ENCODE assay signal across 8 cellular contexts in the genomic region with DNA sequence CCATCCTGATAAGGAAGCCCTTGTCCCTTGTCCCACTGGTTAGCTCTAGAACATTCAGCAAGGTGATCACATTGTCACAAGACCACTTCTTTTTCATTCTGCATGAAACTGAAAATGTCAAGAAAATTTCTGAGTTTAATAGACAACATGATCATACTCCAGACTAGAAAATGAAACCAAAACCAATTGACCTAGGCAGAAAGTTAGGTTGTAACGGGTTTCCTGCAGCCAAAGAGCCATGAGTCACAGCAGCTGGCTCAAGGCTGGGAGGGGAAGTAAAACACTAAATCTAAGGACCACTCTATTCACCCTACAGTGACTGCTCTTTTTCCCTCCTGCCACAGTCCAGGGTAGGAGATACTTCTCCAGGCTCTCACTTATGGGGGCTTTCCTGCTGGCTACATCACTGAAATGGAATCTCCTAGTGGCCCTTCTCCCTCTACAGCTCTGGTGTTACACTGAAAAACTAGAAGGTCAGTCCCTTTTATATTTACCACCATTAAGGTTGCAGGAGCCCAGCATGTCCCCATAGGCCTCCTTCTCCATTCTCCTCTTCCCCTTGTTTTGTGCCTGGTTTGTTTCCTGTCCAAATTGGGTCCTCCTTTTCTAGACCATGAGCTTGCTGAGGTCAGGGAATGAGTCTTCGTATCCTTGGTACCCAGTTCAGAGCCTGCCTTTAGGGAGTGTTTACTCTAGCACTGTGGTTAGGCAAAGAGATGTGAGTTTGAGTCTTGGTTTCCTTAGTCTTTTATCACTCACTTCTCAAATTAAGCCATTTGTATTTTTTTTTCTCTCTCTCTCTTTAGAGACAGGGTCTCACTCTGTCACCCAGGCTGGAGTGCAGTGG.
DNase-seq lines count a peak whose midpoint lies in the region; ATAC-seq and TF ChIP-seq lines count a peak whose summit lies in the region.

No MANE protein-coding gene starts in this region.

- TF ChIP-seq CTCF in OCI-LY7 (conservative IDR thresholded peaks at IDR 0.05; ENCODE audit: low read length) = no peak

- peak overlapping the region; percentile 46 for H3K4me3 ChIP-seq in OCI-LY7 (ENCODE audit: low read depth, low read length, poor library complexity, severe bottlenecking)
- peak overlapping the region; percentile 35 to 66 (median 42) for H3K4me3 ChIP-seq in skeletal muscle tissue (ENCODE audit: low read length in 3 of 3)

- intact Hi-C loops in OCI-LY7 (cut with micrococcal nuclease; ENCODE audit: unreplicated experiment) = no loop called here
- intact Hi-C loops in activated T-helper 2 cell treated with anti-CD3 and anti-CD28 coated beads, Interferon-gamma antibody, Interleukin-2, Interleukin-4, amounts not matched to agents 10 μg/mL and 5 μg/mL and 100 μg/mL, durations not matched to agents 14 hours and 24 hours and 36 hours (cut with micrococcal nuclease) = loop anchor here (1.0 to 10.0 kb wide), 2 partner anchors 15 to 554 kb away; no protein-coding TSS in a partner anchor

- H3K36me3 ChIP-seq in OCI-LY7 (ENCODE audit: insufficient read depth, low read length) (no peaks in the 10 kb centered on the region), skeletal muscle tissue (ENCODE audit: control insufficient read depth in 3 of 3, insufficient read depth in 3 of 3, low read length in 3 of 3) (no peaks in the 10 kb centered on the region)

- CTCF ChIA-PET in OCI-LY7 (lab: Charles Lee; ENCODE audit: unreplicated experiment) = no interaction called here

- peak overlapping the region; percentile 99 for H2AFZ ChIP-seq in OCI-LY7 (ENCODE audit: low read length)

- no peaks in the 10 kb centered on the region for H3K9me2 ChIP-seq in OCI-LY7 (ENCODE audit: insufficient read depth, low read length)

- no TSS peak for BruUV-seq in OCI-LY7 (replicated peaks; lab: Mats Ljungman, UMichigan)

- peaks cover 7% of the 10 kb centered on the region for H3K9me3 Mint-ChIP-seq in activated T-helper 2 cell treated with anti-CD3 and anti-CD28 coated beads, Interferon-gamma antibody, Interleukin-2, Interleukin-4, amounts not matched to agents 10 μg/mL and 5 μg/mL and 100 μg/mL, durations not matched to agents 14 hours and 24 hours and 36 hours

- H3K27me3 ChIP-seq in skeletal muscle tissue (ENCODE audit: control insufficient read depth in 3 of 3, insufficient read depth in 3 of 3, low read length in 3 of 3) = no peaks in the 10 kb centered on the region

- H3K27ac Mint-ChIP-seq in activated T-helper 2 cell treated with anti-CD3 and anti-CD28 coated beads, Interferon-gamma antibody, Interleukin-2, Interleukin-4, amounts not matched to agents 10 μg/mL and 5 μg/mL and 100 μg/mL, durations not matched to agents 14 hours and 24 hours and 36 hours = peak overlapping the region; percentile 98

- no peaks in the 10 kb centered on the region for H3K27me3 Mint-ChIP-seq in activated T-helper 2 cell treated with anti-CD3 and anti-CD28 coated beads, Interferon-gamma antibody, Interleukin-2, Interleukin-4, amounts not matched to agents 10 μg/mL and 5 μg/mL and 100 μg/mL, durations not matched to agents 14 hours and 24 hours and 36 hours (ENCODE audit: low read depth)

- peak; percentile 20 for DNase-seq in NCI-H2107 treated with DMSO at 0.1 percent for 48 hours (lab: John Stamatoyannopoulos, UW; ENCODE audit: unreplicated experiment)
- no peak for DNase-seq in NCI-H2107 (lab: John Stamatoyannopoulos, UW)
- peak; percentile 73 for DNase-seq in OCI-LY7 (ENCODE audit: low spot score)
- peak; percentile 44 for DNase-seq in activated T-helper 2 cell treated with anti-CD3 and anti-CD28 coated beads, Interferon-gamma antibody, Interleukin-2, Interleukin-4, amounts not matched to agents 10 μg/mL and 5 μg/mL and 100 μg/mL, durations not matched to agents 14 hours and 24 hours and 36 hours (ENCODE audit: low spot score)
- peak; percentile 35 for DNase-seq in globus pallidus (ENCODE audit: low spot score)
- no peak for DNase-seq in 8988T

- H3K79me2 ChIP-seq in OCI-LY7 (ENCODE audit: insufficient read depth, low read depth, low read length) = no peaks in the 10 kb centered on the region

- peaks cover 12% of the 10 kb centered on the region for H3K36me3 Mint-ChIP-seq in activated T-helper 2 cell treated with anti-CD3 and anti-CD28 coated beads, Interferon-gamma antibody, Interleukin-2, Interleukin-4, amounts not matched to agents 10 μg/mL and 5 μg/mL and 100 μg/mL, durations not matched to agents 14 hours and 24 hours and 36 hours (ENCODE audit: low read depth)

- H4K20me1 ChIP-seq in OCI-LY7 (ENCODE audit: insufficient read depth, low read length) = no peaks in the 10 kb centered on the region

- H3K4me3 Mint-ChIP-seq in activated T-helper 2 cell treated with anti-CD3 and anti-CD28 coated beads, Interferon-gamma antibody, Interleukin-2, Interleukin-4, amounts not matched to agents 10 μg/mL and 5 μg/mL and 100 μg/mL, durations not matched to agents 14 hours and 24 hours and 36 hours (ENCODE audit: low read depth) = peak overlapping the region; percentile 64

- peak; percentile 82 for ATAC-seq in HG03025 (IDR thresholded peaks at IDR 0.05; ENCODE audit: low FRiP score, unreplicated experiment)

- peak overlapping the region; percentile 71 for H3K4me2 ChIP-seq in OCI-LY7 (ENCODE audit: low read length)

- H3K4me1 Mint-ChIP-seq in activated T-helper 2 cell treated with anti-CD3 and anti-CD28 coated beads, Interferon-gamma antibody, Interleukin-2, Interleukin-4, amounts not matched to agents 10 μg/mL and 5 μg/mL and 100 μg/mL, durations not matched to agents 14 hours and 24 hours and 36 hours (ENCODE audit: low read depth) = peaks cover 50% of the 10 kb centered on the region

- H3K4me1 ChIP-seq in OCI-LY7 (ENCODE audit: insufficient read depth, low read length, poor library complexity, severe bottlenecking) (peaks cover 11% of the 10 kb centered on the region), skeletal muscle tissue (ENCODE audit: control insufficient read depth in 3 of 3, insufficient read depth in 3 of 3, low read length in 3 of 3) (peaks cover 24 to 38% (median 31%) of the 10 kb centered on the region in 3 donors)

- POLR2A ChIA-PET in OCI-LY7 (lab: Charles Lee) = interaction anchor here (0.6 kb wide), 1 partner anchor 45 kb away, joined by 3 read pairs; no protein-coding TSS in a partner anchor

- no peak overlapping the region for H3K27ac ChIP-seq in OCI-LY7 (ENCODE audit: low read depth, low read length, poor library complexity, severe bottlenecking)
- peak overlapping the region; percentile 87 for H3K27ac ChIP-seq in skeletal muscle tissue (ENCODE audit: low read depth, low read length)

- H3K9ac ChIP-seq in skeletal muscle tissue (ENCODE audit: low read depth in 1 of 3, low read length in 3 of 3) = peak overlapping the region; percentile 28 to 45 (median 34)

- H3K9me3 ChIP-seq in OCI-LY7 (ENCODE audit: low read length) = no peaks in the 10 kb centered on the region
- no peaks in the 10 kb centered on the region for H3K9me3 ChIP-seq in skeletal muscle tissue (ENCODE audit: control insufficient read depth in 3 of 3, low read length in 3 of 3)

Comparison
In these comparisons a context has a peak if more than half of its experiments do, and no peak if none do; other contexts are left out.
1. DNase-seq: peak in NCI-H2107 treated with DMSO at 0.1 percent for 48 hours (single experiment), OCI-LY7 (single experiment), activated T-helper 2 cell treated with anti-CD3 and anti-CD28 coated beads, Interferon-gamma antibody, Interleukin-2, Interleukin-4, amounts not matched to agents 10 μg/mL and 5 μg/mL and 100 μg/mL, durations not matched to agents 14 hours and 24 hours and 36 hours (single experiment) and globus pallidus (single experiment); none in NCI-H2107 (single experiment) and 8988T (single experiment).